7 cellular contexts compared by ENCODE assay signal in the genomic region with DNA sequence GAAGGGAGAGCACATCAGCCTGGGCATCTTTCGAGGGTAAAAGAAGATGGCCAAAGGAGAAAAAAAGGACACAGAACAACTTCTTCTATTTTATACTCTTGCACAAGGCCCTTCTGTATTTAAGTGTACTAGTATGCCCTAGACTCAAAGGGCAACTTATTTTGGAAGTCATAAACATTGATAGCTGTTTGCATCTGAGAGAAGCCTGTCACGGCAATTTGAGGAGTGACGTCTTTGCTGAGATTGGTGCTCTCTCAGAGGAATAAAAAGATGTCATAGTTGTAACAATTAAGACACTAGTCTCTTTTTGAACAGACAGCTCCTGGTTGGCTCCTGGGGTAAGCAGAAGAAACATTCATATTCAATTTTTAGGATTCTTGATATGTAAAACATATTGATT.
"Had no signal": no experiment of that assay in that cellular context is flagged by ENCODE, and none has a peak within 500 bp of the region (broad histone marks: within the 10 kb centered on the region; RNA-seq: fewer than 3 reads in every experiment).

No MANE protein-coding gene starts in this region.

- DNase-seq: GOT3, H7, HFFc6, IMR-90 had no signal

- H3K9me3 Mint-ChIP-seq: HFFc6 had no signal

- H3K4me3 ChIP-seq: HAP-1, K562 had no signal

- H3K27ac Mint-ChIP-seq: HFFc6 had no signal

- H3K36me3 ChIP-seq: HAP-1 had no signal

- H3K4me1 ChIP-seq: HAP-1 had no signal

- H3K4me3 Mint-ChIP-seq: HFFc6 had no signal

- ATAC-seq: HCT116, K562 had no signal
